In genomic region chr18:7885763-7886295, GRCh38 we compare ENCODE assay signal across 20 cellular contexts.
A peak's percentile ranks its signal among the peaks of the same experiment; 100 is the strongest.
DNase-seq lines count a peak whose midpoint lies in the region; ATAC-seq, FAIRE-seq and TF ChIP-seq lines count a peak whose summit lies in the region.
"Had no signal": no experiment of that assay in that cellular context is flagged by ENCODE, and none has a peak within 500 bp of the region (broad histone marks: within the 10 kb centered on the region; RNA-seq: fewer than 3 reads in every experiment).

No MANE protein-coding gene starts in this region.

- in situ Hi-C loops in GM12878 (cut with MboI) = no loop called here
- in situ Hi-C loops in ACHN (cut with HindIII; ENCODE audit: low pct_ligation_motif_present, low pct_unique_long_range_greater_than_20kb, low sequenced_read_pairs) = no loop called here

- no peak overlapping the region for H3K27ac ChIP-seq in GM12878 (ENCODE audit: control insufficient read depth, insufficient read depth)
- H3K27ac ChIP-seq: HL-60, SJCRH30 had no signal

- no peaks in the 10 kb centered on the region for H3K27me3 ChIP-seq in GM12878 (replicated peaks in 1 of 2; ENCODE audit: control insufficient read depth in 2 of 2, insufficient read depth in 2 of 2, low read length in 1 of 2)
- H3K27me3 ChIP-seq: SJCRH30 had no signal

- no peak overlapping the region for H3K9ac ChIP-seq in GM12878 (ENCODE audit: control insufficient read depth, insufficient read depth, low read length)

- no peak for TF ChIP-seq EP300 in GM12878 (IDR thresholded peaks at IDR 0.05; ENCODE audit: borderline replicate concordance in 1 of 2, control insufficient read depth in 1 of 2, low read depth in 2 of 2, low read length in 2 of 2)

- ATAC-seq in left ventricle myocardium superior (peak; percentile 52), GM12878 (peak; percentile 40)
- ATAC-seq: PC-3 had no signal

- no TSS peak for BruUV-seq in GM12878 (replicated peaks; lab: Mats Ljungman, UMichigan)

- TF ChIP-seq POLR2A in GM12878 (IDR thresholded peaks at IDR 0.05; ENCODE audit: low read depth, low read length) = no peak

- no peak for TF ChIP-seq CTCF in GM12878 (IDR thresholded peaks at IDR 0.05 in 2 of 3, conservative IDR thresholded peaks at IDR 0.05 in 1 of 3; ENCODE audit: control insufficient read depth in 2 of 3, extremely low read depth in 1 of 3, insufficient read depth in 1 of 3, low read depth in 3 of 3, low read length in 3 of 3)

- no peak overlapping the region for H3K4me2 ChIP-seq in GM12878 (ENCODE audit: control insufficient read depth, insufficient read depth)

- FAIRE-seq in GM12878 (lab: Jason Lieb, UNC) (no peak), urothelium cell line (lab: Jason Lieb, UNC) (peak; percentile 91)
- FAIRE-seq: A204.1 had no signal

- DNase-seq in left ventricle myocardium superior (no peak), cardiac septum (ENCODE audit: low spot score) (no peak), GM12878 (ENCODE audit: low read depth, low spot score) (no peak), glomerular visceral epithelial cell (ENCODE audit: extremely low spot score) (peak; percentile 71), urothelium cell line (ENCODE audit: low spot score) (no peak), ACHN (no peak), NCI-H510A treated with DMSO at 0.1 percent for 48 hours (lab: John Stamatoyannopoulos, UW) (no peak), NCI-H128 (lab: John Stamatoyannopoulos, UW; ENCODE audit: unreplicated experiment) (no peak)
- DNase-seq: C1 segment of cervical spinal cord, DMS79, H9, MM.1S, NCI-H1092, NCI-H146, NCI-H2081, NCI-H524 treated with DMSO at 0.1 percent for 48 hours, PC-3, SJCRH30 had no signal

- WGBS in GM12878 (ENCODE audit: insufficient coverage, insufficient replicate concordance, low lambda C conversion rate, missing lambda C conversion rate) = 2% methylated on average over 5 of the region's 5 CpGs

- SMC1A ChIA-PET in GM12878 (lab: Charles Lee; ENCODE audit: uncharacterized antibody, unreplicated experiment) = interaction anchor here (0.6 to 3.3 kb wide), 13 partner anchors 9 to 96 kb away, joined by 3 to 12 read pairs (median 5); no protein-coding TSS in a partner anchor

- H3K79me2 ChIP-seq in GM12878 (ENCODE audit: control insufficient read depth, insufficient read depth, low read length) = no peaks in the 10 kb centered on the region

- H3K9me3 ChIP-seq in GM12878 (replicated peaks; ENCODE audit: control insufficient read depth, insufficient read depth, low read length) = no peaks in the 10 kb centered on the region
- H3K9me3 ChIP-seq: SJCRH30 had no signal

- H4K20me1 ChIP-seq in GM12878 (ENCODE audit: control insufficient read depth, insufficient read depth) = no peaks in the 10 kb centered on the region

- CTCF ChIA-PET in GM12878 (lab: Yijun Ruan, JAX) = interaction anchor here (0.7 to 1.1 kb wide), 2 partner anchors 9 to 40 kb away, joined by 4 to 5 read pairs; no protein-coding TSS in a partner anchor

- TF ChIP-seq RAD21 in GM12878 (IDR thresholded peaks at IDR 0.05; ENCODE audit: insufficient read depth, low read depth, low read length) = no peak

- intact Hi-C loops in left ventricle myocardium superior (cut with micrococcal nuclease) (no loop called here), cardiac septum (cut with DNase I) (no loop called here), GM12878 (cut with micrococcal nuclease; ENCODE audit: unreplicated experiment) (no loop called here)

- no peaks in the 10 kb centered on the region for H3K36me3 ChIP-seq in GM12878 (ENCODE audit: control insufficient read depth in 2 of 2, insufficient read depth in 2 of 2, low read length in 1 of 2)
- H3K36me3 ChIP-seq: SJCRH30 had no signal

- H3K4me3 ChIP-seq in GM12878 = no peak overlapping the region
- H3K4me3 ChIP-seq: SJCRH30 had no signal

- RAD21 ChIA-PET in GM12878 (lab: Charles Lee; ENCODE audit: unreplicated experiment) = interaction anchor here (1.0 to 1.7 kb wide), 4 partner anchors 9 to 94 kb away, joined by 3 to 4 read pairs (median 4); no protein-coding TSS in a partner anchor

- H2AFZ ChIP-seq in GM12878 (ENCODE audit: control insufficient read depth, low read depth, low read length) = no peak overlapping the region

- H3K4me1 ChIP-seq in GM12878 (ENCODE audit: control insufficient read depth, insufficient read depth, low read length) = no peaks in the 10 kb centered on the region
- H3K4me1 ChIP-seq: SJCRH30 had no signal

- POLR2A ChIA-PET in GM12878 (lab: Charles Lee) = interaction anchor here (0.7 to 1.7 kb wide), 3 partner anchors 9 to 68 kb away, joined by 3 to 4 read pairs (median 3); no protein-coding TSS in a partner anchor

TF ChIP-seq in GM12878, 131 proteins besides CTCF, POLR2A, EP300 and RAD21 (continues in another document):
- TF ChIP-seq ZNF622 (IDR thresholded peaks at IDR 0.05) (no peak), WRNIP1 (IDR thresholded peaks at IDR 0.05; ENCODE audit: borderline replicate concordance, low read depth, low read length) (no peak), KAT2A (conservative IDR thresholded peaks at IDR 0.05; ENCODE audit: control insufficient read depth, low read depth, low read length) (no peak), IRF5 (IDR thresholded peaks at IDR 0.05; ENCODE audit: borderline replicate concordance) (no peak), ZBED1 (IDR thresholded peaks at IDR 0.05; ENCODE audit: borderline replicate concordance) (no peak), TARDBP (IDR thresholded peaks at IDR 0.05; ENCODE audit: borderline replicate concordance) (no peak), POU2F2 (IDR thresholded peaks at IDR 0.05; ENCODE audit: borderline replicate concordance, low read depth, low read length) (no peak), ZSCAN29 (IDR thresholded peaks at IDR 0.05) (no peak), HSF1 (IDR thresholded peaks at IDR 0.05; ENCODE audit: low read depth, low read length) (no peak), PRDM15 (CRISPR knock-in tag; IDR thresholded peaks at IDR 0.05) (no peak)
- TF ChIP-seq, protein P1, sequence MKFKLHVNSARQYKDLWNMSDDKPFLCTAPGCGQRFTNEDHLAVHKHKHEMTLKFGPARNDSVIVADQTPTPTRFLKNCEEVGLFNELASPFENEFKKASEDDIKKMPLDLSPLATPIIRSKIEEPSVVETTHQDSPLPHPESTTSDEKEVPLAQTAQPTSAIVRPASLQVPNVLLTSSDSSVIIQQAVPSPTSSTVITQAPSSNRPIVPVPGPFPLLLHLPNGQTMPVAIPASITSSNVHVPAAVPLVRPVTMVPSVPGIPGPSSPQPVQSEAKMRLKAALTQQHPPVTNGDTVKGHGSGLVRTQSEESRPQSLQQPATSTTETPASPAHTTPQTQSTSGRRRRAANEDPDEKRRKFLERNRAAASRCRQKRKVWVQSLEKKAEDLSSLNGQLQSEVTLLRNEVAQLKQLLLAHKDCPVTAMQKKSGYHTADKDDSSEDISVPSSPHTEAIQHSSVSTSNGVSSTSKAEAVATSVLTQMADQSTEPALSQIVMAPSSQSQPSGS (IDR thresholded peaks at IDR 0.05; ENCODE audit: low read length) = no peak
